ENCODE assay signal across 1 cellular context in the genomic region with DNA sequence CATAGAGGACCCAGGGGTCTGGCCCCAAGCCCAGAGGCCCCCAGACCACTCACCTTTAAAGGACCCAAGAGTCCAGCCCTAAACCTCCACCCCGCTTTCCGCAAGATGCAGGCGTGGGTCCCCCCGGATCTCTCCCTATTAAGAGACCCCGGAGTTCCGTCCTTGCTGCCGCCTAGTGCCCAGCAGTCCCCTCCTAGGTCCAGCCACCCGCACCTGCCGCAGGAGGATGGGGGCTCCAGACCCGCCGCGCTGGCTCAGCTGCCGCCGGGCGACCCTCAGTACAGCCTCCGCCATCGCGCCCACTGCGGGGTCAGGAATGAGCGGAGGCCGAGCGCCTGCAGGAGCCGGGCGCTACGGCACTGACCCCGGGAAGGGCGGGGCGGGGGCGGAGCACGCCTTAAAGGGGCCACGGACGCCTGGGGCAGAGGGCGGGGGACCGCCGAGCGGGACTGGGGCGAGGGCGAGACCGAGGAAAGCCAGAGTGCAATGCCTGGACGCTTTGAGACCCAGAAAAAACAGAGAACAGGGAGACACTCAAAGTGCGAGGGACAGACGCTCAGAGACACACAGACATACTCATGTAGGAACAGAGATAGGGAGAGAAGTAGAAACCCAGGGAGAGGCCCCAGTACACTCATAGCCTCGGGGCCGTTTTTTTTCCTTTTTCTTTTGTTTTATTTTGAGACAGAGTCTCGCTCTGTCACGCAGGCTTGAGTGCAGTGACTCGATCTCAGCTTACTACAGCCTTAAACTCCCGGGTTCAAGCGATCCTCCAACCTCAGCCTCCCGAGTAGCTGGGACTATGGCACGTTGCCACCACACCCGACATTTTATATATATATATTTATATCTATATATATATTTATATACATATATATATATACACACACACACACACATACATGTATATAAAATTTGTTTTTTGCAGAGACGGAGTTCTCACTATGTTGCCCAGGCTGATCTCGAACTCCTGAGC.
TF ChIP-seq lines count a peak whose summit lies in the region.

A gene with protein sequence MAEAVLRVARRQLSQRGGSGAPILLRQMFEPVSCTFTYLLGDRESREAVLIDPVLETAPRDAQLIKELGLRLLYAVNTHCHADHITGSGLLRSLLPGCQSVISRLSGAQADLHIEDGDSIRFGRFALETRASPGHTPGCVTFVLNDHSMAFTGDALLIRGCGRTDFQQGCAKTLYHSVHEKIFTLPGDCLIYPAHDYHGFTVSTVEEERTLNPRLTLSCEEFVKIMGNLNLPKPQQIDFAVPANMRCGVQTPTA (minus strand): TSS at position 318 of the 976 bp plus-strand sequence. CDS start 24 bp downstream, at position 294.

TF ChIP-seq in HCT116, 20 proteins besides CTCF, POLR2A, EP300 and RAD21 (continued from another document):
- TF ChIP-seq, protein P1, sequence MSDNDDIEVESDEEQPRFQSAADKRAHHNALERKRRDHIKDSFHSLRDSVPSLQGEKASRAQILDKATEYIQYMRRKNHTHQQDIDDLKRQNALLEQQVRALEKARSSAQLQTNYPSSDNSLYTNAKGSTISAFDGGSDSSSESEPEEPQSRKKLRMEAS (IDR thresholded peaks at IDR 0.05): peak; percentile 88
- TF ChIP-seq SIN3A (IDR thresholded peaks at IDR 0.05; ENCODE audit: low read depth) (peak; percentile 87), POLR2AphosphoS5 (IDR thresholded peaks at IDR 0.05; ENCODE audit: low read depth, low read length) (peak; percentile 97), EGR1 (IDR thresholded peaks at IDR 0.05; ENCODE audit: low read depth) (peak; percentile 78), ATF3 (IDR thresholded peaks at IDR 0.05) (no peak)
